Comparison of ENCODE assay signal across 1 cellular context in genomic region chr19:51727349-51727880, GRCh38.
TF ChIP-seq lines count a peak whose summit lies in the region.

No MANE protein-coding gene starts in this region.

TF ChIP-seq in K562, 482 proteins besides CTCF, POLR2A, EP300 and RAD21:
- TF ChIP-seq FOXA3 (CRISPR knock-in tag; conservative IDR thresholded peaks at IDR 0.05 in 1 of 2, IDR thresholded peaks at IDR 0.05 in 1 of 2) (peak in 1 of 2 experiments; percentile 96; a peak in 2 of 4 replicates), KDM1A (IDR thresholded peaks at IDR 0.05) (peak; percentile 40 to 41; a peak in 2 of 4 replicates), ZNF347 (CRISPR knock-in tag; IDR thresholded peaks at IDR 0.05; ENCODE audit: low read depth) (no peak), BCOR (IDR thresholded peaks at IDR 0.05) (peak; percentile 91), ZFP36 (IDR thresholded peaks at IDR 0.05; ENCODE audit: low read depth, low read length, partially characterized antibody) (peak; percentile 97), TFAP4 (CRISPR knock-in tag; IDR thresholded peaks at IDR 0.05; ENCODE audit: borderline replicate concordance) (peak; percentile 41; the same call in 1 of the 2 replicates), ZNF24 (IDR thresholded peaks at IDR 0.05) (0 out of 2 replicates have a peak, but pooled peaks have one; percentile 22), SRF (CRISPR knock-in tag; IDR thresholded peaks at IDR 0.05) (no peak), CBFA2T3 (IDR thresholded peaks at IDR 0.05) (peak; percentile 22; the same call in 1 of the 2 replicates), SMARCA5 (IDR thresholded peaks at IDR 0.05) (peak; percentile 75; the same call in 1 of the 2 replicates)
